In the genomic region with DNA sequence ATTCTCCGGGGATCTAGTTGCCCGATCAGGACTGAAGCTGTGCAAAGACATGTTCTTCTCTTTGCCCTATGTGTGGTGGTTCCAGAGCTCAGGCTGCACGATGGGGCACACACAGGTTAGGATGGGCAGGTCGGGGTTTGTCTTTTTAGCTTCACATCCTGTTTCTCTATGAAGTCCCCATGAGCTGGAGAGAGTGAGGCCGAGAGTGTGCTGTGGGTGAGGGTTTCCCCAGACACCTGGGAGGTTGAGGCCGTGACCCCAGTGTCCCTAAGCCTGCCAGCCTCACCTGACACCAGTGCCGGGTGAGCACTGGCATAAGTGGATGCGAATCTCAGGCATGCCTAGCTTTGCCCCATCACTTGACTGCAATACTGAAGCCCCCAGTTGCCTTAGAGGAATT, we compare ENCODE assay signal across 18 cellular contexts. TPM values are rescaled to one million over a fixed set of nuclear protein-coding genes. Genes with fewer than 3 reads are reported as not detected.
A peak's percentile ranks its signal among the peaks of the same experiment; 100 is the strongest.
DNase-seq lines count a peak whose midpoint lies in the region; ATAC-seq and TF ChIP-seq lines count a peak whose summit lies in the region.
"Had no signal": no experiment of that assay in that cellular context is flagged by ENCODE, and none has a peak within 500 bp of the region (broad histone marks: within the 10 kb centered on the region; RNA-seq: fewer than 3 reads in every experiment).

No MANE protein-coding gene starts in this region.

- H3K9me3 Mint-ChIP-seq in effector memory CD8-positive, alpha-beta T cell = no peaks in the 10 kb centered on the region
- H3K9me3 Mint-ChIP-seq: central memory CD8-positive, alpha-beta T cell; H9 had no signal

- H3K4me1 Mint-ChIP-seq in effector memory CD8-positive, alpha-beta T cell (ENCODE audit: low read depth in 2 of 2) = no peaks in the 10 kb centered on the region
- H3K4me1 Mint-ChIP-seq: central memory CD8-positive, alpha-beta T cell had no signal

- H3K27me3 Mint-ChIP-seq in effector memory CD8-positive, alpha-beta T cell = peaks cover 14 to 19% of the 10 kb centered on the region in 2 donors

- no peaks in the 10 kb centered on the region for H3K36me3 Mint-ChIP-seq in effector memory CD8-positive, alpha-beta T cell (ENCODE audit: insufficient read depth)
- H3K36me3 Mint-ChIP-seq: activated naive CD8-positive, alpha-beta T cell had no signal

- H3K4me3 Mint-ChIP-seq in effector memory CD8-positive, alpha-beta T cell = no peak overlapping the region
- H3K4me3 Mint-ChIP-seq: activated naive CD8-positive, alpha-beta T cell; central memory CD8-positive, alpha-beta T cell; H9 had no signal

- POLR2A ChIA-PET in GM10248 (lab: Yijun Ruan, JAX) = interaction anchor here (1.3 kb wide), 1 partner anchor 30 kb away, joined by 4 read pairs; no protein-coding TSS in a partner anchor

- peak; percentile 65 for ATAC-seq in GM19043 (IDR thresholded peaks at IDR 0.05; ENCODE audit: low read depth, unreplicated experiment)
- peak; percentile 67 for ATAC-seq in GM21737 (IDR thresholded peaks at IDR 0.05; ENCODE audit: unreplicated experiment)
- peak; percentile 83 for ATAC-seq in HG03159 (IDR thresholded peaks at IDR 0.05; ENCODE audit: unreplicated experiment)
- no peak for ATAC-seq in effector memory CD8-positive, alpha-beta T cell (replicated peaks)

- H3K27ac Mint-ChIP-seq in effector memory CD8-positive, alpha-beta T cell = no peak overlapping the region
- H3K27ac Mint-ChIP-seq: activated naive CD8-positive, alpha-beta T cell had no signal

- CTCF ChIA-PET in GM10248 (lab: Yijun Ruan, JAX) = interaction anchor here (0.7 to 3.6 kb wide), 6 partner anchors 12 to 418 kb away, joined by 3 to 23 read pairs (median 4); no protein-coding TSS in a partner anchor

- DNase-seq in GM10248 (ENCODE audit: extremely low spot score) (peak; percentile 36), mucosa of gallbladder (ENCODE audit: low spot score) (no peak), SK-N-DZ (ENCODE audit: low spot score) (no peak)
- DNase-seq in effector memory CD8-positive, alpha-beta T cell = no peak
- DNase-seq in activated effector memory CD4-positive, alpha-beta T cell treated with Interleukin-2 at 50 U/mL for 16 hours = no peak
- DNase-seq: ACHN; activated CD8-positive, alpha-beta memory T cell treated with anti-CD3 and anti-CD28 coated beads, Interleukin-2, amount 50 U/mL, for 4 hours; Calu3; H9; head of caudate nucleus; NCI-H1048; SK-N-SH; WERI-Rb-1 had no signal

- TF ChIP-seq CTCF in GM10248 (IDR thresholded peaks at IDR 0.05; ENCODE audit: control extremely low read depth, extremely low read depth, low read depth, missing control alignments) = no peak

RNA-seq across cellular contexts. Expression of gene IGF1, which starts 32.9 kb away (rescaled TPM):
- total RNA-seq in mucosa of gallbladder = 12.0 TPM
- polyA plus RNA-seq in SK-N-DZ (2014; cell fraction: cytosol; rRNA removed) = not detected in 2 replicates
- polyA plus RNA-seq in SK-N-DZ (2014; cell fraction: nucleus; rRNA removed) = not detected in 2 replicates
- total RNA-seq: Calu3, H9 had no signal
